In the genomic region with DNA sequence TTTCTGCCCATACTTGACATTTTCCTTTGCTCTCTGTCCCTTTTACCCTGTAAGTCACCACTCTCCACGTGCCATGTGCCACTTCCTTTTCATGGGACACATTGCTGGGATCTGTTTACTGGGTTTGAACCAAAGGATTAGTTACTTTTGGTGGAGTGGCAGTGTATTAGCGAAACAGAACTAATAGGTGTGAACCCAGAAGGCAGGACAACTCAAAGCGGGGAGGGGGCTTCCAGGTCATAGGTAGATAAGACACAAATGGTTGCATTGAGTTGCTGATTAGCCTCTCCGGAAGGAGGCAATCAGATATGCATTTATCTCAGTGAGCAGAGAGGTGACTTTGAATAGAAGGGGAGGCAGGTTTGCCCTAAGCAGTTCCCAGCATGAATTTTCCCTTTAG, we compare ENCODE assay signal across 8 cellular contexts. TPM values are rescaled to one million over a fixed set of nuclear protein-coding genes. Genes with fewer than 3 reads are reported as not detected.
DNase-seq lines count a peak whose midpoint lies in the region; ATAC-seq lines count a peak whose summit lies in the region.
"Had no signal": no experiment of that assay in that cellular context is flagged by ENCODE, and none has a peak within 500 bp of the region (broad histone marks: within the 10 kb centered on the region; RNA-seq: fewer than 3 reads in every experiment).

No MANE protein-coding gene starts in this region.

- no peaks in the 10 kb centered on the region for H3K9me3 Mint-ChIP-seq in activated CD4-positive, alpha-beta memory T cell treated with anti-CD3 and anti-CD28 coated beads for 36 hours
- no peaks in the 10 kb centered on the region for H3K9me3 Mint-ChIP-seq in stimulated activated naive CD8-positive, alpha-beta T cell treated with anti-CD3 and anti-CD28 coated beads, Interleukin-15, Interleukin-2, amounts not matched to agents 100 ng/mL and 50 ng/mL, for 24 hours

- H3K36me3 Mint-ChIP-seq in activated CD4-positive, alpha-beta memory T cell treated with anti-CD3 and anti-CD28 coated beads for 36 hours: peaks cover 17% of the 10 kb centered on the region
- peaks cover 18% of the 10 kb centered on the region for H3K36me3 Mint-ChIP-seq in stimulated activated naive CD8-positive, alpha-beta T cell treated with anti-CD3 and anti-CD28 coated beads, Interleukin-15, Interleukin-2, amounts not matched to agents 100 ng/mL and 50 ng/mL, for 24 hours (ENCODE audit: low read depth)

- H3K36me3 ChIP-seq in HUES64 (ENCODE audit: insufficient read depth, low read length): peaks cover 30% of the 10 kb centered on the region

- intact Hi-C loops in activated CD4-positive, alpha-beta memory T cell treated with anti-CD3 and anti-CD28 coated beads for 36 hours (cut with micrococcal nuclease): loop anchor here (5.0 to 10.0 kb wide), 3 partner anchors 322 to 1850 kb away; partner anchors contain the start of genes STT3A and VWA5A

- peak overlapping the region; percentile 83 for H3K27ac Mint-ChIP-seq in activated CD4-positive, alpha-beta memory T cell treated with anti-CD3 and anti-CD28 coated beads for 36 hours
- H3K27ac Mint-ChIP-seq in stimulated activated naive CD8-positive, alpha-beta T cell treated with anti-CD3 and anti-CD28 coated beads, Interleukin-15, Interleukin-2, amounts not matched to agents 100 ng/mL and 50 ng/mL, for 24 hours: peak overlapping the region; percentile 93

- H3K9me3 ChIP-seq in HUES64 (ENCODE audit: insufficient read depth, low read depth, low read length): peaks cover 15% of the 10 kb centered on the region

- H3K4me3 Mint-ChIP-seq in activated CD4-positive, alpha-beta memory T cell treated with anti-CD3 and anti-CD28 coated beads for 36 hours: peak overlapping the region; percentile 97
- H3K4me3 Mint-ChIP-seq in stimulated activated naive CD8-positive, alpha-beta T cell treated with anti-CD3 and anti-CD28 coated beads, Interleukin-15, Interleukin-2, amounts not matched to agents 100 ng/mL and 50 ng/mL, for 24 hours: peak overlapping the region; percentile 89

- peak overlapping the region; percentile 97 for H3K27ac ChIP-seq in HUES64 (ENCODE audit: low read depth, low read length)

- H3K4me3 ChIP-seq in HUES64 (ENCODE audit: low read length) (peak overlapping the region; percentile 95), iPS-11a (ENCODE audit: low read depth, low read length) (peak overlapping the region; percentile 86)

- no peaks in the 10 kb centered on the region for H3K27me3 Mint-ChIP-seq in activated CD4-positive, alpha-beta memory T cell treated with anti-CD3 and anti-CD28 coated beads for 36 hours
- H3K27me3 Mint-ChIP-seq in stimulated activated naive CD8-positive, alpha-beta T cell treated with anti-CD3 and anti-CD28 coated beads, Interleukin-15, Interleukin-2, amounts not matched to agents 100 ng/mL and 50 ng/mL, for 24 hours: no peaks in the 10 kb centered on the region

- no peak for ATAC-seq in GM19455 (IDR thresholded peaks at IDR 0.05; ENCODE audit: unreplicated experiment)

- peak overlapping the region; percentile 81 for H3K9ac ChIP-seq in HUES64 (ENCODE audit: low read depth, low read length)

- CTCF ChIA-PET in activated CD4-positive, alpha-beta memory T cell treated with anti-CD3 and anti-CD28 coated beads for 36 hours (lab: Charles Lee): no interaction called here

- peaks cover 38% of the 10 kb centered on the region for H3K4me1 ChIP-seq in HUES64 (ENCODE audit: insufficient read depth, low read length)

- 2% methylated on average over 4 of the region's 4 CpGs for WGBS in HUES64

- POLR2A ChIA-PET in activated CD4-positive, alpha-beta memory T cell treated with anti-CD3 and anti-CD28 coated beads for 36 hours (lab: Charles Lee): no interaction called here

- H3K4me1 Mint-ChIP-seq in activated CD4-positive, alpha-beta memory T cell treated with anti-CD3 and anti-CD28 coated beads for 36 hours (ENCODE audit: low read depth): peaks cover 34% of the 10 kb centered on the region
- H3K4me1 Mint-ChIP-seq in stimulated activated naive CD8-positive, alpha-beta T cell treated with anti-CD3 and anti-CD28 coated beads, Interleukin-15, Interleukin-2, amounts not matched to agents 100 ng/mL and 50 ng/mL, for 24 hours (ENCODE audit: low read depth): peaks cover 39% of the 10 kb centered on the region

- no peaks in the 10 kb centered on the region for H3K27me3 ChIP-seq in HUES64 (ENCODE audit: insufficient read depth, low read length)

- peak; percentile 10 for DNase-seq in activated CD4-positive, alpha-beta memory T cell treated with anti-CD3 and anti-CD28 coated beads for 36 hours
- DNase-seq in stimulated activated CD4-positive, alpha-beta T cell treated with anti-CD3 and anti-CD28 coated beads, Interleukin-2, amount 100 ng/mL, for 24 hours: no peak
- DNase-seq in NCI-H1092 (lab: John Stamatoyannopoulos, UW): no peak

RNA-seq across cellular contexts. Expression of gene ZNF202, which starts 0.9 kb away (rescaled TPM):
- polyA plus RNA-seq in HUES64 (2013, experiment 1 of 2): 22.8 TPM
- polyA plus RNA-seq in HUES64 (2013, experiment 2 of 2): 20.7 TPM
- 1 to 10 TPM; 7.8 to 7.9 TPM for total RNA-seq in activated CD4-positive, alpha-beta memory T cell treated with anti-CD3 and anti-CD28 coated beads for 36 hours

RNA-seq across cellular contexts. Expression of gene OR6X1, which starts 12.0 kb away (rescaled TPM):
- polyA plus RNA-seq in HUES64 (2013, experiment 1 of 2): not detected
- polyA plus RNA-seq in HUES64 (2013, experiment 2 of 2): not detected
- total RNA-seq in activated CD4-positive, alpha-beta memory T cell treated with anti-CD3 and anti-CD28 coated beads for 36 hours: not detected
- total RNA-seq: SK-MEL-5 had no signal
